ENCODE assay signal across 1 cellular context in the genomic region with DNA sequence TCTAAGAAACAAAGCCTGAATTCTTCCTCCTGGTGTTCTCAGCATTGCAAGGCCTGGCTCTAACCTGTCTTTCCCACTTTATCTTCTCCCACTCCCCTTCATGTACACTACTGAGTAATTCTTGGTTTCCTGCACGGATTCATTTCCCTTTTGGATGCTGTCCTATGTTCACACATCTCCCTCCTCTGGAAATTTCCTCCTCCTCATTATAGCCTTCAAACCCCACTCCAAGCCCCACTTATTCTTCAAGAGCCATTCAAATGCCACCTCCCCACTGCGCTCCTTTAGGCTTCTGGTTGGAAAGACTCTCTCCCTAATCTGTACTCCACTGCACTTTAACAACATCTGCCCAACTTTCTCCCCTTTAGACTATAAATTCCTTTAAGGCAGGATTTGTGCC.
TF ChIP-seq lines count a peak whose summit lies in the region.

No MANE protein-coding gene starts in this region.

TF ChIP-seq in GM23338, 12 proteins besides CTCF, POLR2A, EP300 and RAD21:
- TF ChIP-seq ZNF462 (CRISPR knock-in tag; IDR thresholded peaks at IDR 0.05) (no peak), CREB1 (CRISPR knock-in tag; IDR thresholded peaks at IDR 0.05; ENCODE audit: low read depth) (no peak), ZNF114 (CRISPR knock-in tag; IDR thresholded peaks at IDR 0.05) (no peak), REST (IDR thresholded peaks at IDR 0.05; ENCODE audit: unreplicated experiment) (no peak), POLR2AphosphoS5 (IDR thresholded peaks at IDR 0.05; ENCODE audit: low read depth) (no peak), JUNB (IDR thresholded peaks at IDR 0.05; ENCODE audit: unreplicated experiment) (no peak), ZNF331 (CRISPR knock-in tag; IDR thresholded peaks at IDR 0.05; ENCODE audit: low read depth) (no peak), EZH2 (IDR thresholded peaks at IDR 0.05; ENCODE audit: low read depth, unreplicated experiment) (no peak), EZH2phosphoT487 (IDR thresholded peaks at IDR 0.05; ENCODE audit: unreplicated experiment) (no peak), NANOG (IDR thresholded peaks at IDR 0.05; ENCODE audit: borderline replicate concordance) (no peak), STAT1 (IDR thresholded peaks at IDR 0.05; ENCODE audit: unreplicated experiment) (no peak)
- TF ChIP-seq, protein P1, sequence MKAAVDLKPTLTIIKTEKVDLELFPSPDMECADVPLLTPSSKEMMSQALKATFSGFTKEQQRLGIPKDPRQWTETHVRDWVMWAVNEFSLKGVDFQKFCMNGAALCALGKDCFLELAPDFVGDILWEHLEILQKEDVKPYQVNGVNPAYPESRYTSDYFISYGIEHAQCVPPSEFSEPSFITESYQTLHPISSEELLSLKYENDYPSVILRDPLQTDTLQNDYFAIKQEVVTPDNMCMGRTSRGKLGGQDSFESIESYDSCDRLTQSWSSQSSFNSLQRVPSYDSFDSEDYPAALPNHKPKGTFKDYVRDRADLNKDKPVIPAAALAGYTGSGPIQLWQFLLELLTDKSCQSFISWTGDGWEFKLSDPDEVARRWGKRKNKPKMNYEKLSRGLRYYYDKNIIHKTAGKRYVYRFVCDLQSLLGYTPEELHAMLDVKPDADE (IDR thresholded peaks at IDR 0.05): no peak
